1 cellular context compared by ENCODE assay signal in genomic region chr2:53826587-53827397, GRCh38.
A peak's percentile ranks its signal among the peaks of the same experiment; 100 is the strongest.
TF ChIP-seq lines count a peak whose summit lies in the region.

No MANE protein-coding gene starts in this region.

TF ChIP-seq in HepG2, 621 proteins besides CTCF, POLR2A, EP300 and RAD21 (continued from another document and continues in another):
- peak; percentile 79; the same call in 1 of the 2 replicates for TF ChIP-seq ZNF124 (CRISPR knock-in tag; IDR thresholded peaks at IDR 0.05)
- TF ChIP-seq NR3C1 (CRISPR knock-in tag; IDR thresholded peaks at IDR 0.05): no peak
- TF ChIP-seq TBX3 (IDR thresholded peaks at IDR 0.05; ENCODE audit: borderline replicate concordance): peak; percentile 88
- TF ChIP-seq ADNP (CRISPR knock-in tag; IDR thresholded peaks at IDR 0.05): no peak
- TF ChIP-seq ARID3A (IDR thresholded peaks at IDR 0.05; ENCODE audit: low read depth, low read length): peak; percentile 92; the same call in 1 of the 2 replicates
- TF ChIP-seq TFE3 (CRISPR knock-in tag; IDR thresholded peaks at IDR 0.05): peak; percentile 52; the same call in 1 of the 2 replicates
- peak; percentile 41; the same call in 1 of the 2 replicates for TF ChIP-seq SRF (IDR thresholded peaks at IDR 0.05; ENCODE audit: low read depth, low read length)
- no peak for TF ChIP-seq ATAD3A (CRISPR knock-in tag; IDR thresholded peaks at IDR 0.05)
- TF ChIP-seq TCF12 (IDR thresholded peaks at IDR 0.05): no peak
- TF ChIP-seq TCF12 (CRISPR knock-in tag; IDR thresholded peaks at IDR 0.05): peak; percentile 100
- TF ChIP-seq, protein P1, sequence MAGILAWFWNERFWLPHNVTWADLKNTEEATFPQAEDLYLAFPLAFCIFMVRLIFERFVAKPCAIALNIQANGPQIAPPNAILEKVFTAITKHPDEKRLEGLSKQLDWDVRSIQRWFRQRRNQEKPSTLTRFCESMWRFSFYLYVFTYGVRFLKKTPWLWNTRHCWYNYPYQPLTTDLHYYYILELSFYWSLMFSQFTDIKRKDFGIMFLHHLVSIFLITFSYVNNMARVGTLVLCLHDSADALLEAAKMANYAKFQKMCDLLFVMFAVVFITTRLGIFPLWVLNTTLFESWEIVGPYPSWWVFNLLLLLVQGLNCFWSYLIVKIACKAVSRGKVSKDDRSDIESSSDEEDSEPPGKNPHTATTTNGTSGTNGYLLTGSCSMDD (CRISPR knock-in tag; IDR thresholded peaks at IDR 0.05): no peak
- TF ChIP-seq, protein P2, sequence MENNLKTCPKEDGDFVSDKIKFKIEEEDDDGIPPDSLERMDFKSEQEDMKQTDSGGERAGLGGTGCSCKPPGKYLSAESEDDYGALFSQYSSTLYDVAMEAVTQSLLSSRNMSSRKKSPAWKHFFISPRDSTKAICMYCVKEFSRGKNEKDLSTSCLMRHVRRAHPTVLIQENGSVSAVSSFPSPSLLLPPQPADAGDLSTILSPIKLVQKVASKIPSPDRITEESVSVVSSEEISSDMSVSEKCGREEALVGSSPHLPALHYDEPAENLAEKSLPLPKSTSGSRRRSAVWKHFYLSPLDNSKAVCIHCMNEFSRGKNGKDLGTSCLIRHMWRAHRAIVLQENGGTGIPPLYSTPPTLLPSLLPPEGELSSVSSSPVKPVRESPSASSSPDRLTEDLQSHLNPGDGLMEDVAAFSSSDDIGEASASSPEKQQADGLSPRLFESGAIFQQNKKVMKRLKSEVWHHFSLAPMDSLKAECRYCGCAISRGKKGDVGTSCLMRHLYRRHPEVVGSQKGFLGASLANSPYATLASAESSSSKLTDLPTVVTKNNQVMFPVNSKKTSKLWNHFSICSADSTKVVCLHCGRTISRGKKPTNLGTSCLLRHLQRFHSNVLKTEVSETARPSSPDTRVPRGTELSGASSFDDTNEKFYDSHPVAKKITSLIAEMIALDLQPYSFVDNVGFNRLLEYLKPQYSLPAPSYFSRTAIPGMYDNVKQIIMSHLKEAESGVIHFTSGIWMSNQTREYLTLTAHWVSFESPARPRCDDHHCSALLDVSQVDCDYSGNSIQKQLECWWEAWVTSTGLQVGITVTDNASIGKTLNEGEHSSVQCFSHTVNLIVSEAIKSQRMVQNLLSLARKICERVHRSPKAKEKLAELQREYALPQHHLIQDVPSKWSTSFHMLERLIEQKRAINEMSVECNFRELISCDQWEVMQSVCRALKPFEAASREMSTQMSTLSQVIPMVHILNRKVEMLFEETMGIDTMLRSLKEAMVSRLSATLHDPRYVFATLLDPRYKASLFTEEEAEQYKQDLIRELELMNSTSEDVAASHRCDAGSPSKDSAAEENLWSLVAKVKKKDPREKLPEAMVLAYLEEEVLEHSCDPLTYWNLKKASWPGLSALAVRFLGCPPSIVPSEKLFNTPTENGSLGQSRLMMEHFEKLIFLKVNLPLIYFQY (CRISPR knock-in tag; IDR thresholded peaks at IDR 0.05; ENCODE audit: borderline replicate concordance): peak; percentile 64
- TF ChIP-seq RBFOX2 (IDR thresholded peaks at IDR 0.05; ENCODE audit: low read depth, low read length): no peak
- peak; percentile 24; the same call in 1 of the 2 replicates for TF ChIP-seq RFX3 (CRISPR knock-in tag; IDR thresholded peaks at IDR 0.05)
- TF ChIP-seq ZFP36L2 (CRISPR knock-in tag; IDR thresholded peaks at IDR 0.05): no peak
- peak; percentile 94 for TF ChIP-seq MIXL1 (CRISPR knock-in tag; IDR thresholded peaks at IDR 0.05)
- TF ChIP-seq DDIT3 (CRISPR knock-in tag; IDR thresholded peaks at IDR 0.05): 0 out of 2 replicates have a peak, but pooled peaks have one; percentile 57
- TF ChIP-seq MEIS1 (CRISPR knock-in tag; IDR thresholded peaks at IDR 0.05; ENCODE audit: borderline replicate concordance): peak; percentile 93
- TF ChIP-seq ZBTB8A (CRISPR knock-in tag; IDR thresholded peaks at IDR 0.05; ENCODE audit: borderline replicate concordance, low read depth): no peak
- peak; percentile 99 for TF ChIP-seq SMAD3 (CRISPR knock-in tag; IDR thresholded peaks at IDR 0.05)
- TF ChIP-seq ZNF207 (IDR thresholded peaks at IDR 0.05; ENCODE audit: borderline replicate concordance): no peak
- no peak for TF ChIP-seq MAF1 (CRISPR knock-in tag; IDR thresholded peaks at IDR 0.05; ENCODE audit: borderline replicate concordance)
- peak; percentile 99 for TF ChIP-seq ERF (CRISPR knock-in tag; IDR thresholded peaks at IDR 0.05)
- TF ChIP-seq, protein P3, sequence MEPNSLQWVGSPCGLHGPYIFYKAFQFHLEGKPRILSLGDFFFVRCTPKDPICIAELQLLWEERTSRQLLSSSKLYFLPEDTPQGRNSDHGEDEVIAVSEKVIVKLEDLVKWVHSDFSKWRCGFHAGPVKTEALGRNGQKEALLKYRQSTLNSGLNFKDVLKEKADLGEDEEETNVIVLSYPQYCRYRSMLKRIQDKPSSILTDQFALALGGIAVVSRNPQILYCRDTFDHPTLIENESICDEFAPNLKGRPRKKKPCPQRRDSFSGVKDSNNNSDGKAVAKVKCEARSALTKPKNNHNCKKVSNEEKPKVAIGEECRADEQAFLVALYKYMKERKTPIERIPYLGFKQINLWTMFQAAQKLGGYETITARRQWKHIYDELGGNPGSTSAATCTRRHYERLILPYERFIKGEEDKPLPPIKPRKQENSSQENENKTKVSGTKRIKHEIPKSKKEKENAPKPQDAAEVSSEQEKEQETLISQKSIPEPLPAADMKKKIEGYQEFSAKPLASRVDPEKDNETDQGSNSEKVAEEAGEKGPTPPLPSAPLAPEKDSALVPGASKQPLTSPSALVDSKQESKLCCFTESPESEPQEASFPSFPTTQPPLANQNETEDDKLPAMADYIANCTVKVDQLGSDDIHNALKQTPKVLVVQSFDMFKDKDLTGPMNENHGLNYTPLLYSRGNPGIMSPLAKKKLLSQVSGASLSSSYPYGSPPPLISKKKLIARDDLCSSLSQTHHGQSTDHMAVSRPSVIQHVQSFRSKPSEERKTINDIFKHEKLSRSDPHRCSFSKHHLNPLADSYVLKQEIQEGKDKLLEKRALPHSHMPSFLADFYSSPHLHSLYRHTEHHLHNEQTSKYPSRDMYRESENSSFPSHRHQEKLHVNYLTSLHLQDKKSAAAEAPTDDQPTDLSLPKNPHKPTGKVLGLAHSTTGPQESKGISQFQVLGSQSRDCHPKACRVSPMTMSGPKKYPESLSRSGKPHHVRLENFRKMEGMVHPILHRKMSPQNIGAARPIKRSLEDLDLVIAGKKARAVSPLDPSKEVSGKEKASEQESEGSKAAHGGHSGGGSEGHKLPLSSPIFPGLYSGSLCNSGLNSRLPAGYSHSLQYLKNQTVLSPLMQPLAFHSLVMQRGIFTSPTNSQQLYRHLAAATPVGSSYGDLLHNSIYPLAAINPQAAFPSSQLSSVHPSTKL (CRISPR knock-in tag; IDR thresholded peaks at IDR 0.05): peak; percentile 99
- no peak; the same call in 1 of the 2 replicates for TF ChIP-seq ZNF136 (CRISPR knock-in tag; IDR thresholded peaks at IDR 0.05; ENCODE audit: low read depth)
- no peak for TF ChIP-seq MBNL3 (CRISPR knock-in tag; conservative IDR thresholded peaks at IDR 0.05)
- no peak for TF ChIP-seq HOXA7 (CRISPR knock-in tag; IDR thresholded peaks at IDR 0.05)
- 0 out of 2 replicates have a peak, but pooled peaks have one; percentile 71 for TF ChIP-seq ZNF557 (CRISPR knock-in tag; IDR thresholded peaks at IDR 0.05)
- peak; percentile 60; the same call in 1 of the 2 replicates for TF ChIP-seq ZNF160 (CRISPR knock-in tag; IDR thresholded peaks at IDR 0.05)
- peak; percentile 95 for TF ChIP-seq NCOR1 (IDR thresholded peaks at IDR 0.05; ENCODE audit: borderline replicate concordance, low read length)
- TF ChIP-seq TCF7 (IDR thresholded peaks at IDR 0.05; ENCODE audit: low read depth): peak; percentile 92
- peak; percentile 93 for TF ChIP-seq GATA4 (IDR thresholded peaks at IDR 0.05; ENCODE audit: borderline replicate concordance, low read depth)
- TF ChIP-seq ETV5 (CRISPR knock-in tag; IDR thresholded peaks at IDR 0.05; ENCODE audit: borderline replicate concordance): peak; percentile 74
- TF ChIP-seq, protein P4, sequence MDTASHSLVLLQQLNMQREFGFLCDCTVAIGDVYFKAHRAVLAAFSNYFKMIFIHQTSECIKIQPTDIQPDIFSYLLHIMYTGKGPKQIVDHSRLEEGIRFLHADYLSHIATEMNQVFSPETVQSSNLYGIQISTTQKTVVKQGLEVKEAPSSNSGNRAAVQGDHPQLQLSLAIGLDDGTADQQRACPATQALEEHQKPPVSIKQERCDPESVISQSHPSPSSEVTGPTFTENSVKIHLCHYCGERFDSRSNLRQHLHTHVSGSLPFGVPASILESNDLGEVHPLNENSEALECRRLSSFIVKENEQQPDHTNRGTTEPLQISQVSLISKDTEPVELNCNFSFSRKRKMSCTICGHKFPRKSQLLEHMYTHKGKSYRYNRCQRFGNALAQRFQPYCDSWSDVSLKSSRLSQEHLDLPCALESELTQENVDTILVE (CRISPR knock-in tag; IDR thresholded peaks at IDR 0.05): peak; percentile 97
- peak; percentile 97 for TF ChIP-seq TARDBP (CRISPR knock-in tag; IDR thresholded peaks at IDR 0.05)
- TF ChIP-seq PHB2 (IDR thresholded peaks at IDR 0.05; ENCODE audit: partially characterized antibody): no peak
- no peak for TF ChIP-seq ZFAT (CRISPR knock-in tag; conservative IDR thresholded peaks at IDR 0.05)
- no peak for TF ChIP-seq ZNF17 (CRISPR knock-in tag; IDR thresholded peaks at IDR 0.05)
- TF ChIP-seq HNF4G (IDR thresholded peaks at IDR 0.05; ENCODE audit: borderline replicate concordance, low read depth, low read length): peak; percentile 92
- TF ChIP-seq HNF4G (CRISPR knock-in tag; IDR thresholded peaks at IDR 0.05; ENCODE audit: borderline replicate concordance, low read depth): peak; percentile 39; the same call in 1 of the 2 replicates
- TF ChIP-seq KLF9 (CRISPR knock-in tag; IDR thresholded peaks at IDR 0.05; ENCODE audit: low read depth): peak; percentile 97
- TF ChIP-seq, protein P5, sequence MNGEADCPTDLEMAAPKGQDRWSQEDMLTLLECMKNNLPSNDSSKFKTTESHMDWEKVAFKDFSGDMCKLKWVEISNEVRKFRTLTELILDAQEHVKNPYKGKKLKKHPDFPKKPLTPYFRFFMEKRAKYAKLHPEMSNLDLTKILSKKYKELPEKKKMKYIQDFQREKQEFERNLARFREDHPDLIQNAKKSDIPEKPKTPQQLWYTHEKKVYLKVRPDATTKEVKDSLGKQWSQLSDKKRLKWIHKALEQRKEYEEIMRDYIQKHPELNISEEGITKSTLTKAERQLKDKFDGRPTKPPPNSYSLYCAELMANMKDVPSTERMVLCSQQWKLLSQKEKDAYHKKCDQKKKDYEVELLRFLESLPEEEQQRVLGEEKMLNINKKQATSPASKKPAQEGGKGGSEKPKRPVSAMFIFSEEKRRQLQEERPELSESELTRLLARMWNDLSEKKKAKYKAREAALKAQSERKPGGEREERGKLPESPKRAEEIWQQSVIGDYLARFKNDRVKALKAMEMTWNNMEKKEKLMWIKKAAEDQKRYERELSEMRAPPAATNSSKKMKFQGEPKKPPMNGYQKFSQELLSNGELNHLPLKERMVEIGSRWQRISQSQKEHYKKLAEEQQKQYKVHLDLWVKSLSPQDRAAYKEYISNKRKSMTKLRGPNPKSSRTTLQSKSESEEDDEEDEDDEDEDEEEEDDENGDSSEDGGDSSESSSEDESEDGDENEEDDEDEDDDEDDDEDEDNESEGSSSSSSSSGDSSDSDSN (CRISPR knock-in tag; IDR thresholded peaks at IDR 0.05): no peak
- TF ChIP-seq, protein P6, sequence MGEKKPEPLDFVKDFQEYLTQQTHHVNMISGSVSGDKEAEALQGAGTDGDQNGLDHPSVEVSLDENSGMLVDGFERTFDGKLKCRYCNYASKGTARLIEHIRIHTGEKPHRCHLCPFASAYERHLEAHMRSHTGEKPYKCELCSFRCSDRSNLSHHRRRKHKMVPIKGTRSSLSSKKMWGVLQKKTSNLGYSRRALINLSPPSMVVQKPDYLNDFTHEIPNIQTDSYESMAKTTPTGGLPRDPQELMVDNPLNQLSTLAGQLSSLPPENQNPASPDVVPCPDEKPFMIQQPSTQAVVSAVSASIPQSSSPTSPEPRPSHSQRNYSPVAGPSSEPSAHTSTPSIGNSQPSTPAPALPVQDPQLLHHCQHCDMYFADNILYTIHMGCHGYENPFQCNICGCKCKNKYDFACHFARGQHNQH (CRISPR knock-in tag; IDR thresholded peaks at IDR 0.05): peak; percentile 96
- TF ChIP-seq, protein P7, sequence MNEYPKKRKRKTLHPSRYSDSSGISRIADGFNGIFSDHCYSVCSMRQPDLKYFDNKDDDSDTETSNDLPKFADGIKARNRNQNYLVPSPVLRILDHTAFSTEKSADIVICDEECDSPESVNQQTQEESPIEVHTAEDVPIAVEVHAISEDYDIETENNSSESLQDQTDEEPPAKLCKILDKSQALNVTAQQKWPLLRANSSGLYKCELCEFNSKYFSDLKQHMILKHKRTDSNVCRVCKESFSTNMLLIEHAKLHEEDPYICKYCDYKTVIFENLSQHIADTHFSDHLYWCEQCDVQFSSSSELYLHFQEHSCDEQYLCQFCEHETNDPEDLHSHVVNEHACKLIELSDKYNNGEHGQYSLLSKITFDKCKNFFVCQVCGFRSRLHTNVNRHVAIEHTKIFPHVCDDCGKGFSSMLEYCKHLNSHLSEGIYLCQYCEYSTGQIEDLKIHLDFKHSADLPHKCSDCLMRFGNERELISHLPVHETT (CRISPR knock-in tag; conservative IDR thresholded peaks at IDR 0.05): peak; percentile 73; the same call in 1 of the 2 replicates
- peak; percentile 71; the same call in 1 of the 2 replicates for TF ChIP-seq MXD4 (CRISPR knock-in tag; IDR thresholded peaks at IDR 0.05)
- no peak for TF ChIP-seq ZNF44 (CRISPR knock-in tag; IDR thresholded peaks at IDR 0.05)
- TF ChIP-seq CC2D1A (CRISPR knock-in tag; IDR thresholded peaks at IDR 0.05): no peak
- TF ChIP-seq ARID2 (CRISPR knock-in tag; IDR thresholded peaks at IDR 0.05; ENCODE audit: borderline replicate concordance): peak; percentile 94
- TF ChIP-seq MYNN (CRISPR knock-in tag; IDR thresholded peaks at IDR 0.05; ENCODE audit: low read depth): no peak
